In the genomic region with DNA sequence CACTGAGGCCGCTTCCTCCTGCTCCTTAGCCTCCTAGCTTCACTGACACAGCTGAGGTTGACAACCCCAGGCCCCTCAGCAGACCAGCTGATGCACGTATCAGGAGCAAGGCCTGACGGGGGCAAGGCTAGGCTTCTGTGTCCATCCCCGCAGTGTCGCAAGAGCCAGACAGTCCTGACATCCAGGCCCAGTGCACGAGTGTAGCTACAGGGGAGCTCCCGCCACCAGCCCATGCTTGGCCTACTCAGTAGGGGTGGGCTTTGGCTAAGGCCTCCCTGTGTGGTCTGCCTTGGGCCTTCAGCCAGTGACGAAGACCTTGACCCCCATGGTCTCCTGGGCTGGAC, we compare ENCODE assay signal across 1 cellular context.
TF ChIP-seq lines count a peak whose summit lies in the region.

No MANE protein-coding gene starts in this region.

TF ChIP-seq in GM12878, 131 proteins besides CTCF, POLR2A, EP300 and RAD21:
- TF ChIP-seq SMAD5 (IDR thresholded peaks at IDR 0.05; ENCODE audit: low read depth) (no peak), MTA2 (IDR thresholded peaks at IDR 0.05; ENCODE audit: low read depth) (no peak)
- TF ChIP-seq, protein P1, sequence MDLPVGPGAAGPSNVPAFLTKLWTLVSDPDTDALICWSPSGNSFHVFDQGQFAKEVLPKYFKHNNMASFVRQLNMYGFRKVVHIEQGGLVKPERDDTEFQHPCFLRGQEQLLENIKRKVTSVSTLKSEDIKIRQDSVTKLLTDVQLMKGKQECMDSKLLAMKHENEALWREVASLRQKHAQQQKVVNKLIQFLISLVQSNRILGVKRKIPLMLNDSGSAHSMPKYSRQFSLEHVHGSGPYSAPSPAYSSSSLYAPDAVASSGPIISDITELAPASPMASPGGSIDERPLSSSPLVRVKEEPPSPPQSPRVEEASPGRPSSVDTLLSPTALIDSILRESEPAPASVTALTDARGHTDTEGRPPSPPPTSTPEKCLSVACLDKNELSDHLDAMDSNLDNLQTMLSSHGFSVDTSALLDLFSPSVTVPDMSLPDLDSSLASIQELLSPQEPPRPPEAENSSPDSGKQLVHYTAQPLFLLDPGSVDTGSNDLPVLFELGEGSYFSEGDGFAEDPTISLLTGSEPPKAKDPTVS (IDR thresholded peaks at IDR 0.05; ENCODE audit: low read depth, low read length), result no peak
- TF ChIP-seq, protein P2, sequence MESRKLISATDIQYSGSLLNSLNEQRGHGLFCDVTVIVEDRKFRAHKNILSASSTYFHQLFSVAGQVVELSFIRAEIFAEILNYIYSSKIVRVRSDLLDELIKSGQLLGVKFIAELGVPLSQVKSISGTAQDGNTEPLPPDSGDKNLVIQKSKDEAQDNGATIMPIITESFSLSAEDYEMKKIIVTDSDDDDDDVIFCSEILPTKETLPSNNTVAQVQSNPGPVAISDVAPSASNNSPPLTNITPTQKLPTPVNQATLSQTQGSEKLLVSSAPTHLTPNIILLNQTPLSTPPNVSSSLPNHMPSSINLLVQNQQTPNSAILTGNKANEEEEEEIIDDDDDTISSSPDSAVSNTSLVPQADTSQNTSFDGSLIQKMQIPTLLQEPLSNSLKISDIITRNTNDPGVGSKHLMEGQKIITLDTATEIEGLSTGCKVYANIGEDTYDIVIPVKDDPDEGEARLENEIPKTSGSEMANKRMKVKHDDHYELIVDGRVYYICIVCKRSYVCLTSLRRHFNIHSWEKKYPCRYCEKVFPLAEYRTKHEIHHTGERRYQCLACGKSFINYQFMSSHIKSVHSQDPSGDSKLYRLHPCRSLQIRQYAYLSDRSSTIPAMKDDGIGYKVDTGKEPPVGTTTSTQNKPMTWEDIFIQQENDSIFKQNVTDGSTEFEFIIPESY (IDR thresholded peaks at IDR 0.05), result 0 out of 2 replicates have a peak, but pooled peaks have one; percentile 63
- TF ChIP-seq, protein P3, sequence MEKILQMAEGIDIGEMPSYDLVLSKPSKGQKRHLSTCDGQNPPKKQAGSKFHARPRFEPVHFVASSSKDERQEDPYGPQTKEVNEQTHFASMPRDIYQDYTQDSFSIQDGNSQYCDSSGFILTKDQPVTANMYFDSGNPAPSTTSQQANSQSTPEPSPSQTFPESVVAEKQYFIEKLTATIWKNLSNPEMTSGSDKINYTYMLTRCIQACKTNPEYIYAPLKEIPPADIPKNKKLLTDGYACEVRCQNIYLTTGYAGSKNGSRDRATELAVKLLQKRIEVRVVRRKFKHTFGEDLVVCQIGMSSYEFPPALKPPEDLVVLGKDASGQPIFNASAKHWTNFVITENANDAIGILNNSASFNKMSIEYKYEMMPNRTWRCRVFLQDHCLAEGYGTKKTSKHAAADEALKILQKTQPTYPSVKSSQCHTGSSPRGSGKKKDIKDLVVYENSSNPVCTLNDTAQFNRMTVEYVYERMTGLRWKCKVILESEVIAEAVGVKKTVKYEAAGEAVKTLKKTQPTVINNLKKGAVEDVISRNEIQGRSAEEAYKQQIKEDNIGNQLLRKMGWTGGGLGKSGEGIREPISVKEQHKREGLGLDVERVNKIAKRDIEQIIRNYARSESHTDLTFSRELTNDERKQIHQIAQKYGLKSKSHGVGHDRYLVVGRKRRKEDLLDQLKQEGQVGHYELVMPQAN (conservative IDR thresholded peaks at IDR 0.05), result no peak
- TF ChIP-seq, protein P4, sequence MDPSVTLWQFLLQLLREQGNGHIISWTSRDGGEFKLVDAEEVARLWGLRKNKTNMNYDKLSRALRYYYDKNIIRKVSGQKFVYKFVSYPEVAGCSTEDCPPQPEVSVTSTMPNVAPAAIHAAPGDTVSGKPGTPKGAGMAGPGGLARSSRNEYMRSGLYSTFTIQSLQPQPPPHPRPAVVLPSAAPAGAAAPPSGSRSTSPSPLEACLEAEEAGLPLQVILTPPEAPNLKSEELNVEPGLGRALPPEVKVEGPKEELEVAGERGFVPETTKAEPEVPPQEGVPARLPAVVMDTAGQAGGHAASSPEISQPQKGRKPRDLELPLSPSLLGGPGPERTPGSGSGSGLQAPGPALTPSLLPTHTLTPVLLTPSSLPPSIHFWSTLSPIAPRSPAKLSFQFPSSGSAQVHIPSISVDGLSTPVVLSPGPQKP (IDR thresholded peaks at IDR 0.05; ENCODE audit: low read depth, low read length), result no peak
